9 cellular contexts compared by ENCODE assay signal in genomic region chr19:8592231-8593009, GRCh38. TPM values are rescaled to one million over a fixed set of nuclear protein-coding genes. Genes with fewer than 3 reads are reported as not detected.
A peak's percentile ranks its signal among the peaks of the same experiment; 100 is the strongest.
DNase-seq lines count a peak whose midpoint lies in the region; ATAC-seq and TF ChIP-seq lines count a peak whose summit lies in the region.
"Had no signal": no experiment of that assay in that cellular context is flagged by ENCODE, and none has a peak within 500 bp of the region (broad histone marks: within the 10 kb centered on the region; RNA-seq: fewer than 3 reads in every experiment).

No MANE protein-coding gene starts in this region.

- no TSS peak for BruUV-seq in Caco-2 (replicated peaks; lab: Mats Ljungman, UMichigan)

- POLR2A ChIA-PET in Caco-2 (lab: Charles Lee), result no interaction called here
- POLR2A ChIA-PET in naive thymus-derived CD4-positive, alpha-beta T cell (lab: Charles Lee), result interaction anchor here (0.9 to 1.4 kb wide), 4 partner anchors 14 to 178 kb away, joined by 3 to 5 read pairs (median 3); no protein-coding TSS in a partner anchor

- intact Hi-C loops in Caco-2 (cut with micrococcal nuclease; ENCODE audit: unreplicated experiment), result no loop called here
- intact Hi-C loops in activated T-helper 1 cell treated with anti-CD3 and anti-CD28 coated beads, Interleukin-12 subunit alpha, Interleukin-12 subunit beta, Interleukin-2, Interleukin-4 antibody, amounts not matched to agents 30 ng/mL and 10 ng/mL and 1 ng/mL, durations not matched to agents 14 hours and 24 hours and 36 hours (cut with micrococcal nuclease), result loop anchor here (1.0 kb wide), 3 partner anchors 18 to 240 kb away; partner anchors contain the start of genes ADAMTS10, MARCHF2, MBD3L1 and ZNF558
- intact Hi-C loops in naive thymus-derived CD4-positive, alpha-beta T cell (cut with micrococcal nuclease), result loop anchor here in 1 of 2 donors (1.0 to 5.0 kb wide), 6 partner anchors 12 to 250 kb away; partner anchors contain the start of genes ADAMTS10, HNRNPM, KANK3 and MBD3L1

- peak; percentile 13 to 60 for DNase-seq in Caco-2
- peak; percentile 99 for DNase-seq in OCI-M1 (lab: John Stamatoyannopoulos, UW)
- peak; percentile 80 for DNase-seq in activated T-helper 1 cell treated with anti-CD3 and anti-CD28 coated beads, Interleukin-12 subunit alpha, Interleukin-12 subunit beta, Interleukin-2, Interleukin-4 antibody, amounts not matched to agents 30 ng/mL and 10 ng/mL and 1 ng/mL, durations not matched to agents 14 hours and 24 hours and 36 hours (ENCODE audit: low spot score)
- peak; percentile 96 for DNase-seq in fibroblast of the aortic adventitia (ENCODE audit: low read depth)
- peak; percentile 80 to 98 (median 96) for DNase-seq in naive thymus-derived CD4-positive, alpha-beta T cell
- DNase-seq in stimulated activated CD8-positive, alpha-beta memory T cell treated with anti-CD3 and anti-CD28 coated beads, Interleukin-4, amount 100 ng/mL, for 4 hours (ENCODE audit: low read depth in 2 of 2, low spot score in 1 of 2), result peak; percentile 84 to 93
- DNase-seq in HT-29 (ENCODE audit: low spot score), result no peak

- no peaks in the 10 kb centered on the region for H3K36me3 Mint-ChIP-seq in Caco-2 (ENCODE audit: insufficient read depth, unreplicated experiment)
- H3K36me3 Mint-ChIP-seq in activated T-helper 1 cell treated with anti-CD3 and anti-CD28 coated beads, Interleukin-12 subunit alpha, Interleukin-12 subunit beta, Interleukin-2, Interleukin-4 antibody, amounts not matched to agents 30 ng/mL and 10 ng/mL and 1 ng/mL, durations not matched to agents 14 hours and 24 hours and 36 hours (ENCODE audit: low read depth), result no peaks in the 10 kb centered on the region
- H3K36me3 Mint-ChIP-seq in naive thymus-derived CD4-positive, alpha-beta T cell, result peaks cover 5 to 19% (median 13%) of the 10 kb centered on the region in 5 donors

- H3K9me3 Mint-ChIP-seq in Caco-2 (ENCODE audit: unreplicated experiment), result peaks cover 9% of the 10 kb centered on the region
- peaks cover 18% of the 10 kb centered on the region for H3K9me3 Mint-ChIP-seq in activated T-helper 1 cell treated with anti-CD3 and anti-CD28 coated beads, Interleukin-12 subunit alpha, Interleukin-12 subunit beta, Interleukin-2, Interleukin-4 antibody, amounts not matched to agents 30 ng/mL and 10 ng/mL and 1 ng/mL, durations not matched to agents 14 hours and 24 hours and 36 hours
- H3K9me3 Mint-ChIP-seq in naive thymus-derived CD4-positive, alpha-beta T cell, result peaks cover 0 to 17% (median 0%) of the 10 kb centered on the region in 11 donors

- H3K27ac ChIP-seq in naive thymus-derived CD4-positive, alpha-beta T cell (ENCODE audit: low read depth, low read length), result peak overlapping the region; percentile 63
- H3K27ac ChIP-seq: HL-60 had no signal

- no peaks in the 10 kb centered on the region for H3K4me1 ChIP-seq in Caco-2
- peaks cover 5 to 15% of the 10 kb centered on the region in 2 donors for H3K4me1 ChIP-seq in naive thymus-derived CD4-positive, alpha-beta T cell (ENCODE audit: control insufficient read depth in 2 of 2, insufficient read depth in 2 of 2, low read length in 2 of 2)

- H3K9me3 ChIP-seq in Caco-2, result peaks cover 9% of the 10 kb centered on the region; the same call in 1 of the 2 replicates
- H3K9me3 ChIP-seq in naive thymus-derived CD4-positive, alpha-beta T cell (ENCODE audit: control insufficient read depth in 2 of 3, low read length in 3 of 3), result peaks cover 0 to 6% (median 6%) of the 10 kb centered on the region in 3 experiments

- CTCF ChIA-PET in Caco-2 (lab: Charles Lee), result interaction anchor here (1.0 kb wide), 1 partner anchor 12 kb away, joined by 4 read pairs; no protein-coding TSS in a partner anchor
- CTCF ChIA-PET in naive thymus-derived CD4-positive, alpha-beta T cell (lab: Charles Lee), result interaction anchor here (0.7 to 1.1 kb wide), 2 partner anchors 21 to 22 kb away, joined by 5 to 11 read pairs; no protein-coding TSS in a partner anchor

- H3K27me3 Mint-ChIP-seq in Caco-2 (ENCODE audit: insufficient read depth, unreplicated experiment), result peaks cover 19% of the 10 kb centered on the region
- peaks cover 12% of the 10 kb centered on the region for H3K27me3 Mint-ChIP-seq in activated T-helper 1 cell treated with anti-CD3 and anti-CD28 coated beads, Interleukin-12 subunit alpha, Interleukin-12 subunit beta, Interleukin-2, Interleukin-4 antibody, amounts not matched to agents 30 ng/mL and 10 ng/mL and 1 ng/mL, durations not matched to agents 14 hours and 24 hours and 36 hours (ENCODE audit: insufficient read depth)
- H3K27me3 Mint-ChIP-seq in naive thymus-derived CD4-positive, alpha-beta T cell, result peaks cover 0 to 29% (median 0%) of the 10 kb centered on the region in 5 donors

- H3K4me1 Mint-ChIP-seq in Caco-2 (ENCODE audit: low read depth, unreplicated experiment), result peaks cover 7% of the 10 kb centered on the region
- H3K4me1 Mint-ChIP-seq in activated T-helper 1 cell treated with anti-CD3 and anti-CD28 coated beads, Interleukin-12 subunit alpha, Interleukin-12 subunit beta, Interleukin-2, Interleukin-4 antibody, amounts not matched to agents 30 ng/mL and 10 ng/mL and 1 ng/mL, durations not matched to agents 14 hours and 24 hours and 36 hours (ENCODE audit: low read depth), result peaks cover 8% of the 10 kb centered on the region
- H3K4me1 Mint-ChIP-seq in naive thymus-derived CD4-positive, alpha-beta T cell, result peaks cover 6 to 37% (median 29%) of the 10 kb centered on the region in 7 donors

- H3K4me3 ChIP-seq in Caco-2 (ENCODE audit: low read depth, low read length) (no peak overlapping the region), fibroblast of the aortic adventitia (ENCODE audit: low read depth, low read length) (peak overlapping the region; percentile 51)
- peak overlapping the region; percentile 81 for H3K4me3 ChIP-seq in naive thymus-derived CD4-positive, alpha-beta T cell (ENCODE audit: low read length)

- peak; percentile 93 for ATAC-seq in naive thymus-derived CD4-positive, alpha-beta T cell
- no peak for ATAC-seq in GM18868 (IDR thresholded peaks at IDR 0.05; ENCODE audit: unreplicated experiment)

- no peak overlapping the region for H3K4me3 Mint-ChIP-seq in Caco-2 (ENCODE audit: unreplicated experiment)
- peak overlapping the region; percentile 68 for H3K4me3 Mint-ChIP-seq in activated T-helper 1 cell treated with anti-CD3 and anti-CD28 coated beads, Interleukin-12 subunit alpha, Interleukin-12 subunit beta, Interleukin-2, Interleukin-4 antibody, amounts not matched to agents 30 ng/mL and 10 ng/mL and 1 ng/mL, durations not matched to agents 14 hours and 24 hours and 36 hours
- H3K4me3 Mint-ChIP-seq in naive thymus-derived CD4-positive, alpha-beta T cell, result peak overlapping the region; percentile 81 to 95 (median 88)

- H3K36me3 ChIP-seq in Caco-2 (ENCODE audit: control insufficient read depth, insufficient read depth, low read length), result no peaks in the 10 kb centered on the region
- peaks cover 0 to 24% (median 0%) of the 10 kb centered on the region in 3 experiments for H3K36me3 ChIP-seq in naive thymus-derived CD4-positive, alpha-beta T cell (ENCODE audit: control insufficient read depth in 2 of 3, insufficient read depth in 3 of 3, low read length in 3 of 3)

- TF ChIP-seq CTCF in Caco-2 (IDR thresholded peaks at IDR 0.05; ENCODE audit: insufficient read depth in 1 of 2, low read depth in 1 of 2, low read length in 1 of 2, severe bottlenecking in 1 of 2, unreplicated experiment in 1 of 2), result no peak
- TF ChIP-seq CTCF in fibroblast of the aortic adventitia (IDR thresholded peaks at IDR 0.05; ENCODE audit: insufficient read depth, low read length), result no peak

- H3K27ac Mint-ChIP-seq in Caco-2 (ENCODE audit: unreplicated experiment), result no peak overlapping the region
- H3K27ac Mint-ChIP-seq in activated T-helper 1 cell treated with anti-CD3 and anti-CD28 coated beads, Interleukin-12 subunit alpha, Interleukin-12 subunit beta, Interleukin-2, Interleukin-4 antibody, amounts not matched to agents 30 ng/mL and 10 ng/mL and 1 ng/mL, durations not matched to agents 14 hours and 24 hours and 36 hours, result peak overlapping the region; percentile 24
- peak overlapping the region; percentile 17 to 89 (median 76) for H3K27ac Mint-ChIP-seq in naive thymus-derived CD4-positive, alpha-beta T cell

- H3K27me3 ChIP-seq in Caco-2 (replicated peaks; ENCODE audit: control insufficient read depth, insufficient read depth, low read length), result no peaks in the 10 kb centered on the region
- H3K27me3 ChIP-seq in naive thymus-derived CD4-positive, alpha-beta T cell (ENCODE audit: control insufficient read depth in 2 of 2, insufficient read depth in 2 of 2, low read length in 2 of 2), result no peaks in the 10 kb centered on the region

RNA-seq across cellular contexts. Expression of gene MYO1F, which starts 15.2 kb away (rescaled TPM):
- total RNA-seq in Caco-2 (2022) (0.23 and 0.25 TPM in 2 replicates), fibroblast of the aortic adventitia (ENCODE audit: low replicate concordance) (0.09 and 0.41 TPM in 2 replicates)
- total RNA-seq in activated T-helper 1 cell treated with anti-CD3 and anti-CD28 coated beads, Interleukin-12 subunit alpha, Interleukin-12 subunit beta, Interleukin-2, Interleukin-4 antibody, amounts not matched to agents 30 ng/mL and 10 ng/mL and 1 ng/mL, durations not matched to agents 14 hours and 24 hours and 36 hours, result 45.6 and 50.9 TPM in 2 replicates
- total RNA-seq in naive thymus-derived CD4-positive, alpha-beta T cell, result 100 to 1,000 TPM in 2 of 5 experiments, 10 to 100 TPM in 3; 25.5 to 472 (median 66.7) TPM
- polyA plus RNA-seq in naive thymus-derived CD4-positive, alpha-beta T cell, result 1 to 10 TPM in 1 of 2 donors, under 1 TPM in 1; 0.83 to 1.0 TPM
- total RNA-seq in HT-29 (2014; rRNA removed; shearing (Covaris generic)), result not detected in 2 replicates

RNA-seq across cellular contexts. Expression of gene ADAMTS10, which starts 18.1 kb away (rescaled TPM):
- 0.44 and 0.77 TPM in 2 replicates for total RNA-seq in Caco-2 (2022)
- total RNA-seq in activated T-helper 1 cell treated with anti-CD3 and anti-CD28 coated beads, Interleukin-12 subunit alpha, Interleukin-12 subunit beta, Interleukin-2, Interleukin-4 antibody, amounts not matched to agents 30 ng/mL and 10 ng/mL and 1 ng/mL, durations not matched to agents 14 hours and 24 hours and 36 hours, result 3.2 and 3.3 TPM in 2 replicates
- 15.8 and 18.5 TPM in 2 replicates for total RNA-seq in fibroblast of the aortic adventitia (ENCODE audit: low replicate concordance)
- total RNA-seq in naive thymus-derived CD4-positive, alpha-beta T cell, result 100 to 1,000 TPM in 1 of 5 experiments, 10 to 100 TPM in 3, 1 to 10 TPM in 1; 8.2 to 102 (median 88.9) TPM
- polyA plus RNA-seq in naive thymus-derived CD4-positive, alpha-beta T cell, result 1 to 10 TPM; 1.5 to 3.4 TPM
- total RNA-seq in HT-29 (2014; rRNA removed; shearing (Covaris generic)), result not detected in 2 replicates

RNA-seq across cellular contexts. Expression of gene NFILZ, which starts 38.0 kb away (rescaled TPM):
- total RNA-seq in Caco-2 (2022), result not detected in 2 replicates
- not detected in 2 replicates for total RNA-seq in activated T-helper 1 cell treated with anti-CD3 and anti-CD28 coated beads, Interleukin-12 subunit alpha, Interleukin-12 subunit beta, Interleukin-2, Interleukin-4 antibody, amounts not matched to agents 30 ng/mL and 10 ng/mL and 1 ng/mL, durations not matched to agents 14 hours and 24 hours and 36 hours
- total RNA-seq in fibroblast of the aortic adventitia (ENCODE audit: low replicate concordance), result not detected in 2 replicates
- not detected for total RNA-seq in naive thymus-derived CD4-positive, alpha-beta T cell
- not detected for polyA plus RNA-seq in naive thymus-derived CD4-positive, alpha-beta T cell
- total RNA-seq in HT-29 (2014; rRNA removed; shearing (Covaris generic)), result not detected in 2 replicates

Comparison
In these comparisons a context has a peak if more than half of its experiments do, and no peak if none do; other contexts are left out.
1. RNA of gene MYO1F, which starts 15.2 kb away (total RNA-seq): 25.5 to 472 TPM in naive thymus-derived CD4-positive, alpha-beta T cell and 45.6 to 50.9 TPM in activated T-helper 1 cell treated with anti-CD3 and anti-CD28 coated beads, Interleukin-12 subunit alpha, Interleukin-12 subunit beta, Interleukin-2, Interleukin-4 antibody, amounts not matched to agents 30 ng/mL and 10 ng/mL and 1 ng/mL, durations not matched to agents 14 hours and 24 hours and 36 hours; 0.23 to 0.25 TPM in Caco-2, 0.09 to 0.41 TPM in fibroblast of the aortic adventitia and not detected in HT-29; every median in the first group is over 10 times any median in the second.